15 cellular contexts compared by ENCODE assay signal in genomic region chr3:52036829-52037228, GRCh38. TPM values are rescaled to one million over a fixed set of nuclear protein-coding genes. Genes with fewer than 3 reads are reported as not detected.
DNase-seq lines count a peak whose midpoint lies in the region; ATAC-seq and TF ChIP-seq lines count a peak whose summit lies in the region.
"Had no signal": no experiment of that assay in that cellular context is flagged by ENCODE, and none has a peak within 500 bp of the region (broad histone marks: within the 10 kb centered on the region; RNA-seq: fewer than 3 reads in every experiment).

No MANE protein-coding gene starts in this region.

- no peaks in the 10 kb centered on the region for H3K27me3 Mint-ChIP-seq in T-helper 17 cell
- H3K27me3 Mint-ChIP-seq: activated naive CD8-positive, alpha-beta T cell treated with anti-CD3 and anti-CD28 coated beads, Interleukin-2, amount 10 ng/mL, durations not matched to agents 7 days and 5 days; central memory CD8-positive, alpha-beta T cell; memory B cell had no signal

- peaks cover 2% of the 10 kb centered on the region for H3K36me3 Mint-ChIP-seq in T-helper 17 cell (ENCODE audit: low read depth)
- H3K36me3 Mint-ChIP-seq: activated naive CD8-positive, alpha-beta T cell treated with anti-CD3 and anti-CD28 coated beads, Interleukin-2, amount 10 ng/mL, durations not matched to agents 7 days and 5 days; memory B cell had no signal

- DNase-seq in T-helper 17 cell (no peak), foreskin keratinocyte (no peak)
- DNase-seq: activated naive CD8-positive, alpha-beta T cell treated with anti-CD3 and anti-CD28 coated beads, Interleukin-2, amount 10 ng/mL, durations not matched to agents 7 days and 5 days; NCI-H1694 treated with DMSO at 0.1 percent for 48 hours; retina had no signal

- H3K9ac ChIP-seq in BLaER1 = peak overlapping the region; percentile 48; the same call in 1 of the 2 replicates

- H3K4me3 ChIP-seq in BLaER1 = no peak overlapping the region
- H3K4me3 ChIP-seq: suprapubic skin had no signal

- H3K4me3 Mint-ChIP-seq in T-helper 17 cell = no peak overlapping the region
- H3K4me3 Mint-ChIP-seq: activated naive CD8-positive, alpha-beta T cell treated with anti-CD3 and anti-CD28 coated beads, Interleukin-2, amount 10 ng/mL, durations not matched to agents 7 days and 5 days; B cell; central memory CD8-positive, alpha-beta T cell; memory B cell had no signal

- ATAC-seq in T-helper 17 cell = peak; percentile 58
- no peak for ATAC-seq in foreskin keratinocyte
- no peak for ATAC-seq in HG03342 (IDR thresholded peaks at IDR 0.05; ENCODE audit: unreplicated experiment)
- ATAC-seq in HG03442 (IDR thresholded peaks at IDR 0.05; ENCODE audit: unreplicated experiment) = no peak
- no peak for ATAC-seq in GM18873 (IDR thresholded peaks at IDR 0.05; ENCODE audit: low FRiP score, unreplicated experiment)
- ATAC-seq in GM19397 (IDR thresholded peaks at IDR 0.05; ENCODE audit: unreplicated experiment) = no peak

- H3K36me3 ChIP-seq in BLaER1 = no peaks in the 10 kb centered on the region
- H3K36me3 ChIP-seq: suprapubic skin had no signal

- no peaks in the 10 kb centered on the region for H4K20me1 ChIP-seq in BLaER1

- no peak overlapping the region for H3K27ac Mint-ChIP-seq in T-helper 17 cell
- H3K27ac Mint-ChIP-seq: activated naive CD8-positive, alpha-beta T cell treated with anti-CD3 and anti-CD28 coated beads, Interleukin-2, amount 10 ng/mL, durations not matched to agents 7 days and 5 days; B cell; memory B cell had no signal

- H3K4me2 ChIP-seq in BLaER1 = peak overlapping the region; percentile 64

- peaks cover 12% of the 10 kb centered on the region for H3K4me1 Mint-ChIP-seq in T-helper 17 cell

- no peak overlapping the region; the same call in 1 of the 2 replicates for H3K27ac ChIP-seq in BLaER1
- H3K27ac ChIP-seq in foreskin keratinocyte = no peak overlapping the region
- H3K27ac ChIP-seq: suprapubic skin had no signal

- no peaks in the 10 kb centered on the region for H3K27me3 ChIP-seq in BLaER1
- H3K27me3 ChIP-seq in foreskin keratinocyte = no peaks in the 10 kb centered on the region
- H3K27me3 ChIP-seq: suprapubic skin had no signal

- peaks cover 46% of the 10 kb centered on the region for H3K4me1 ChIP-seq in BLaER1
- H3K4me1 ChIP-seq in foreskin keratinocyte = peaks cover 9% of the 10 kb centered on the region

- no peaks in the 10 kb centered on the region for H3K9me3 ChIP-seq in BLaER1
- H3K9me3 ChIP-seq in T-helper 17 cell (ENCODE audit: control insufficient read depth, low read length, poor library complexity, severe bottlenecking) = no peaks in the 10 kb centered on the region
- H3K9me3 ChIP-seq: suprapubic skin had no signal

- TF ChIP-seq CTCF in GM12872 (IDR thresholded peaks at IDR 0.05; ENCODE audit: insufficient read depth, low read depth, low read length) (peak; percentile 9; the same call in 1 of the 3 replicates), foreskin keratinocyte (conservative IDR thresholded peaks at IDR 0.05) (peak; percentile 25)

RNA-seq across cellular contexts. Expression of gene DUSP7, which starts 19.5 kb away (rescaled TPM):
- total RNA-seq in T-helper 17 cell (10 to 100 TPM; 15.8 to 18.6 TPM), foreskin keratinocyte (119 and 131 TPM in 2 replicates)
- polyA plus RNA-seq in foreskin keratinocyte = 107 and 117 TPM in 2 replicates

RNA-seq across cellular contexts. Expression of gene RPL29, which starts 41.1 kb away (rescaled TPM):
- total RNA-seq in T-helper 17 cell (1,000 to 10,000 TPM; 1,359 to 1,493 TPM), foreskin keratinocyte (1,319 and 1,629 TPM in 2 replicates)
- polyA plus RNA-seq in foreskin keratinocyte = 2,404 and 2,789 TPM in 2 replicates

RNA-seq across cellular contexts. Expression of gene ACY1, which starts 53.5 kb away (rescaled TPM):
- total RNA-seq in T-helper 17 cell (1 to 10 TPM; 7.1 to 7.6 TPM), foreskin keratinocyte (62.3 and 69.9 TPM in 2 replicates)
- polyA plus RNA-seq in foreskin keratinocyte = 62.5 and 73.2 TPM in 2 replicates
